27 cellular contexts compared by ENCODE assay signal in the genomic region with DNA sequence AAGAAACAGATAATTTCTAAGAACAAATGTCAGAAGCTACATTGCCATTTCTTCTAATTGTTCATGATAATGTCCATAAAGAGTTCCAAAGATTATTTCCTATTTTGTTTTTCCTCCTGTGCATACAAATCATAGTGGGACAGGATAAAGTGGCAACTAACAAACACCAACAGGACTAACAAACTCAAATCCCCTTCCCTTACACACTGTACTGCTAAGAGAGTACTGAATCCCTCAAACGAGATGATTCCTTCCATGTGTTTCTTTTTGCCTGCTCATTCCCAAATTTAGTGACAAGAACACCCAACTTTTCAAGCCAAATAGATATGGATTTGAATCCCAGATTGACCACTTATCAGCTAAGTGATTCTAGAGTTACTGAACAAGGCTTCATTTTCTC.
"Had no signal": no experiment of that assay in that cellular context is flagged by ENCODE, and none has a peak within 500 bp of the region (broad histone marks: within the 10 kb centered on the region; RNA-seq: fewer than 3 reads in every experiment).

No MANE protein-coding gene starts in this region.

- H3K4me1 Mint-ChIP-seq: nephron progenitor cell had no signal

- H3K36me3 ChIP-seq: esophagus squamous epithelium, heart right ventricle, left lung, spleen, tibial artery had no signal

- H3K27ac Mint-ChIP-seq: effector memory CD8-positive, alpha-beta T cell; naive thymus-derived CD8-positive, alpha-beta T cell; nephron progenitor cell; type B pancreatic cell had no signal

- H3K27me3 ChIP-seq: esophagus squamous epithelium, heart right ventricle, left lung, spleen, testis, tibial artery had no signal

- FAIRE-seq: endometrium, islet of Langerhans had no signal

- ATAC-seq: effector memory CD8-positive, alpha-beta T cell; heart right ventricle; left cardiac atrium; left lung; naive thymus-derived CD8-positive, alpha-beta T cell; psoas muscle; right cardiac atrium had no signal

- H3K4me1 ChIP-seq: left lung, psoas muscle, testis, tibial artery had no signal

- H3K4me3 Mint-ChIP-seq: effector memory CD8-positive, alpha-beta T cell; naive thymus-derived CD8-positive, alpha-beta T cell; nephron progenitor cell; type B pancreatic cell had no signal

- H3K27me3 Mint-ChIP-seq: effector memory CD8-positive, alpha-beta T cell; naive thymus-derived CD8-positive, alpha-beta T cell; type B pancreatic cell had no signal

- H3K4me3 ChIP-seq: esophagus squamous epithelium, heart right ventricle, left lung, psoas muscle, skin epidermis, spleen, testis, tibial artery had no signal

- H3K9me3 ChIP-seq: esophagus squamous epithelium, left lung, psoas muscle, spleen, testis, tibial artery had no signal

- H3K9me3 Mint-ChIP-seq: effector memory CD8-positive, alpha-beta T cell; naive thymus-derived CD8-positive, alpha-beta T cell had no signal

- DNase-seq: cortex of kidney; effector memory CD8-positive, alpha-beta T cell; erythroblast; esophagus squamous epithelium; foreskin melanocyte; glutamatergic neuron; heart right ventricle; hippocampal formation; left cardiac atrium; left lung; mesendoderm; midbrain; naive thymus-derived CD8-positive, alpha-beta T cell; nephron progenitor cell; nucleus accumbens; psoas muscle; right cardiac atrium; spleen; stimulated activated CD4-positive, alpha-beta T cell treated with anti-CD3 and anti-CD28 coated beads, Interleukin-4, amount 100 ng/mL, for 4 hours; stimulated activated naive CD4-positive, alpha-beta T cell; substantia nigra; testis; tibial artery had no signal

- H3K27ac ChIP-seq: esophagus squamous epithelium, heart right ventricle, left lung, psoas muscle, skin epidermis, spleen, testis, tibial artery had no signal
